ENCODE assay signal across 1 cellular context in the genomic region with DNA sequence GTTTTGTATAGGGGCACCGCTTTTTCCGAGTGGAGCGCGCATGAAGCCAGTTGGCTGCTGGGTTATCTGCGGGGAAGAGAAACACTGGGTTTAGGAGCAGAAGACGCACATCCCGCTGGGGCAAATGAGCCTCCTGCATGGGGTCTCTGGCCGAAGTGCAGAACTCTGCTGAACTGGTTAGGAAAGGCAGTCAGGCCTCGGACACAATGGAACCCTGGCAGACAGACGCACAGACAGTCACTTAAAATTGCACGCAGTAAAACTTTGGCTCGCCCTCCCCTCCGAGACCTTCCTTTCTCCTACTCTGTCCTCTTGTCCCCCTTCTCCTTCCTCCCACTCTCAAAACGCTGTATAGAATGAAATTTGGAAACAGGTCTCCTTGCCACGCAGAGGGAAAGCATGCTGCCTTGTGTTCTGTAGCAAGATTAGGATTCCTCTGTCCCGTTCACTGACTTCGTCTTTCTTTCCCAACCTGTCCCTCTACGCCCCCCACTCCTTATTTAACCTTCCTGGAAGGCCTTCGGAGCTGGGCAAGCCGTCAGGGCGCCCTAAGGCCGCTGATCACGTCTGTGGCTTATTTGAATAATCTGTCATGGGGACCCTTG.
TF ChIP-seq lines count a peak whose summit lies in the region.

No MANE protein-coding gene starts in this region.

TF ChIP-seq in HCT116, 20 proteins besides CTCF, POLR2A, EP300 and RAD21 (continued from another document):
- TF ChIP-seq, protein P1, sequence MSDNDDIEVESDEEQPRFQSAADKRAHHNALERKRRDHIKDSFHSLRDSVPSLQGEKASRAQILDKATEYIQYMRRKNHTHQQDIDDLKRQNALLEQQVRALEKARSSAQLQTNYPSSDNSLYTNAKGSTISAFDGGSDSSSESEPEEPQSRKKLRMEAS (IDR thresholded peaks at IDR 0.05): no peak
- TF ChIP-seq SRF (IDR thresholded peaks at IDR 0.05; ENCODE audit: low read depth) (no peak), EZH2 (IDR thresholded peaks at IDR 0.05) (no peak), EZH2phosphoT487 (IDR thresholded peaks at IDR 0.05; ENCODE audit: borderline replicate concordance) (no peak), POLR2AphosphoS5 (IDR thresholded peaks at IDR 0.05; ENCODE audit: low read depth, low read length) (no peak), SP1 (IDR thresholded peaks at IDR 0.05; ENCODE audit: low read depth) (no peak), EGR1 (IDR thresholded peaks at IDR 0.05; ENCODE audit: low read depth) (no peak), ZBTB33 (IDR thresholded peaks at IDR 0.05; ENCODE audit: extremely low read depth, insufficient replicate concordance, low read length) (no peak), CBX3 (IDR thresholded peaks at IDR 0.05; ENCODE audit: low read depth) (no peak), FOSL1 (IDR thresholded peaks at IDR 0.05; ENCODE audit: low read depth) (no peak)
